8 cellular contexts compared by ENCODE assay signal in the genomic region with DNA sequence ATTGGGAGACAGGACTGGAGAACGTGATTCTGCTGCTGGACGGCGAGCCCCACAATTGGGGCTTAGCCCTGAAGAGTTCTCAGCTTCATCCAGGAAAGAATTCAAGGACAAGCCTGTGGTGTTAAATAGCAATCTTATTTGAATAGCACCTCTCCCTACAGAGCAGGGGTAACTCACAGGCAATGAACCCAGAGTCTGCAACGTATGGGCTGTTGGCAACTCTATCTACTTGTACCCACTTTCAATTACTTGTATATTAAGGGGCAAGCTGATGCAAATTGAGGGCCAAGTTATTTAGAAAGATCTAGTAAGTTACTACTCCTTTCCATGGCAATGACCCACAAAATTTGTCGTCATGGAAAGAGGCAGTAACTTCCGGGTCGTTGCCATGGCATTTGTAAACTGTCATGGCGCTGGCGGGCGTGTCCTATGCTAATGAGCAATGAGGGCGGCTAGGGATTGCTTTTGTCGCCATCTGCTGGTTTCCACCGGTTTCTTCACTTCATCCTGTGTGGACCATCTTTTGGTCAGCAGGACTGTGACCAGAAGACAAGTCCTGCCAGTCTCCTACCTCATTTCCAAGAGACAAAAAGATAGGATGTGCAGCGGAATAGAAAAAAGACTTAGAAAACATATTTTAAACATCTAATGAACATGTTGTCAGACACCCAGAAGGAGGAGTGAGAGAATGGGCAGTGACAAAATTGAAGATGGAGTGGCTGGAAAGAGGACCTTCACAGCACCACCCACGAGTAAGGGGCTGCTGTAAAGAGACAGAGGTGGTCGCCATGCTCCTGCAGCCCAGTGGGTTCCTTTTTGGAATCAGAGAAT. TPM values are rescaled to one million over a fixed set of nuclear protein-coding genes. Genes with fewer than 3 reads are reported as not detected.
DNase-seq lines count a peak whose midpoint lies in the region; ATAC-seq and TF ChIP-seq lines count a peak whose summit lies in the region.

No MANE protein-coding gene starts in this region.

- H3K23ac ChIP-seq in trophoblast cell (ENCODE audit: low read length), result no peak overlapping the region

- H2AK5ac ChIP-seq in trophoblast cell (ENCODE audit: low read length), result no peak overlapping the region

- no peak overlapping the region for H3K9ac ChIP-seq in trophoblast cell (ENCODE audit: low read length)

- peak overlapping the region; percentile 49 for H3K4me2 ChIP-seq in trophoblast cell (ENCODE audit: low read length)

- no peaks in the 10 kb centered on the region for H3K9me3 Mint-ChIP-seq in activated naive CD8-positive, alpha-beta T cell (ENCODE audit: low read depth)
- H3K9me3 Mint-ChIP-seq in type B pancreatic cell, result no peaks in the 10 kb centered on the region

- H2BK120ac ChIP-seq in trophoblast cell (ENCODE audit: insufficient read depth, low read length, poor library complexity), result no peak overlapping the region

- peak overlapping the region; percentile 27 for H4K12ac ChIP-seq in trophoblast cell (ENCODE audit: low read depth, low read length)

- H3K27ac ChIP-seq in trophoblast cell (ENCODE audit: low read depth, low read length), result no peak overlapping the region

- no peaks in the 10 kb centered on the region for H3K27me3 ChIP-seq in trophoblast cell (ENCODE audit: insufficient read depth, low read length)

- intact Hi-C loops in Right ventricle myocardium superior (cut with DNase I), result no loop called here

- H3K36me3 ChIP-seq in trophoblast cell (ENCODE audit: control insufficient read depth in 1 of 2, insufficient read depth in 2 of 2, low read length in 2 of 2), result no peaks in the 10 kb centered on the region

- no peaks in the 10 kb centered on the region for H3K36me3 Mint-ChIP-seq in activated naive CD8-positive, alpha-beta T cell
- H3K36me3 Mint-ChIP-seq in type B pancreatic cell, result no peaks in the 10 kb centered on the region

- ATAC-seq in HG02759 (IDR thresholded peaks at IDR 0.05; ENCODE audit: unreplicated experiment), result peak; percentile 86
- ATAC-seq in Right ventricle myocardium superior (ENCODE audit: poor library complexity), result peak; percentile 98

- H2BK12ac ChIP-seq in trophoblast cell (ENCODE audit: low read length), result no peak overlapping the region

- H3K4me3 Mint-ChIP-seq in activated naive CD8-positive, alpha-beta T cell, result peak overlapping the region; percentile 20
- peak overlapping the region; percentile 57 for H3K4me3 Mint-ChIP-seq in type B pancreatic cell

- peaks cover 2 to 3% of the 10 kb centered on the region in 2 experiments for H3K4me1 ChIP-seq in trophoblast cell (ENCODE audit: control insufficient read depth in 1 of 2, insufficient read depth in 2 of 2, low read length in 2 of 2)

- peak overlapping the region; percentile 82 for H4K8ac ChIP-seq in trophoblast cell (ENCODE audit: low read depth, low read length)

- H3K4me1 Mint-ChIP-seq in activated naive CD8-positive, alpha-beta T cell (ENCODE audit: low read depth), result peaks cover 8% of the 10 kb centered on the region
- H3K4me1 Mint-ChIP-seq in type B pancreatic cell (ENCODE audit: unreplicated experiment), result peaks cover 7% of the 10 kb centered on the region

- no peak overlapping the region for H3K18ac ChIP-seq in trophoblast cell (ENCODE audit: low read length)

- H4K91ac ChIP-seq in trophoblast cell (ENCODE audit: low read depth, low read length), result peak overlapping the region; percentile 78

- no CpG with 5 or more reads among the region's 16 CpGs for WGBS in trophoblast cell (ENCODE audit: extremely low coverage, insufficient coverage, insufficient read length)

- no peak overlapping the region for H3K4me3 ChIP-seq in trophoblast cell (ENCODE audit: low read depth, low read length)

- peaks cover 2% of the 10 kb centered on the region for H3K79me1 ChIP-seq in trophoblast cell (ENCODE audit: low read length)

- peak overlapping the region; percentile 85 for H3K27ac Mint-ChIP-seq in activated naive CD8-positive, alpha-beta T cell
- peak overlapping the region; percentile 77 for H3K27ac Mint-ChIP-seq in type B pancreatic cell

- peak overlapping the region; percentile 22 for H2BK5ac ChIP-seq in trophoblast cell (ENCODE audit: low read depth, low read length, poor library complexity)

- H3K14ac ChIP-seq in trophoblast cell (ENCODE audit: low read length), result peak overlapping the region; percentile 7

- H3K9me3 ChIP-seq in trophoblast cell (ENCODE audit: insufficient read depth, low read depth, low read length), result no peaks in the 10 kb centered on the region

- H3K27me3 Mint-ChIP-seq in activated naive CD8-positive, alpha-beta T cell, result no peaks in the 10 kb centered on the region
- H3K27me3 Mint-ChIP-seq in type B pancreatic cell, result no peaks in the 10 kb centered on the region

- TF ChIP-seq CTCF in GM12872 (IDR thresholded peaks at IDR 0.05; ENCODE audit: insufficient read depth, low read depth, low read length), result peak; percentile 87
- peak; percentile 96 for TF ChIP-seq CTCF in type B pancreatic cell (conservative IDR thresholded peaks at IDR 0.05)

- H3K4ac ChIP-seq in trophoblast cell (ENCODE audit: low read depth, low read length), result no peak overlapping the region

- no peaks in the 10 kb centered on the region for H3K79me2 ChIP-seq in trophoblast cell (ENCODE audit: control insufficient read depth, insufficient read depth, low read length, poor library complexity)

- H2AFZ ChIP-seq in trophoblast cell (ENCODE audit: insufficient read depth, low read length, poor library complexity), result peak overlapping the region; percentile 91

- DNase-seq in NCI-H1105 (lab: John Stamatoyannopoulos, UW) (peak; percentile 70), SKM-1 treated with dmso at 0.1 percent for 144 hours (lab: John Stamatoyannopoulos, UW; ENCODE audit: unreplicated experiment) (peak; percentile 93), Right ventricle myocardium superior (peak; percentile 95), trophoblast cell (peak; percentile 95 to 97), type B pancreatic cell (ENCODE audit: extremely low spot score, unreplicated experiment) (peak; percentile 86)

RNA-seq across cellular contexts. Expression of a gene that starts 45.8 kb away (rescaled TPM):
- total RNA-seq in Right ventricle myocardium superior (10.4 TPM), type B pancreatic cell (ENCODE audit: low replicate concordance) (31.2 and 33.4 TPM in 2 replicates)
- polyA plus RNA-seq in trophoblast cell (2013), result 163 and 169 TPM in 2 replicates

RNA-seq across cellular contexts. Expression of a gene that starts 49.2 kb away (rescaled TPM):
- 8.5 TPM for total RNA-seq in Right ventricle myocardium superior
- 19.9 TPM in 2 replicates for polyA plus RNA-seq in trophoblast cell (2013)
- total RNA-seq in type B pancreatic cell (ENCODE audit: low replicate concordance), result 19.3 and 20.1 TPM in 2 replicates

RNA-seq across cellular contexts. Expression of a gene that starts 49.2 kb away (rescaled TPM):
- total RNA-seq in Right ventricle myocardium superior (7.8 TPM), type B pancreatic cell (ENCODE audit: low replicate concordance) (23.1 and 23.5 TPM in 2 replicates)
- 44.8 and 48.3 TPM in 2 replicates for polyA plus RNA-seq in trophoblast cell (2013)
